8 cellular contexts compared by ENCODE assay signal in the genomic region with DNA sequence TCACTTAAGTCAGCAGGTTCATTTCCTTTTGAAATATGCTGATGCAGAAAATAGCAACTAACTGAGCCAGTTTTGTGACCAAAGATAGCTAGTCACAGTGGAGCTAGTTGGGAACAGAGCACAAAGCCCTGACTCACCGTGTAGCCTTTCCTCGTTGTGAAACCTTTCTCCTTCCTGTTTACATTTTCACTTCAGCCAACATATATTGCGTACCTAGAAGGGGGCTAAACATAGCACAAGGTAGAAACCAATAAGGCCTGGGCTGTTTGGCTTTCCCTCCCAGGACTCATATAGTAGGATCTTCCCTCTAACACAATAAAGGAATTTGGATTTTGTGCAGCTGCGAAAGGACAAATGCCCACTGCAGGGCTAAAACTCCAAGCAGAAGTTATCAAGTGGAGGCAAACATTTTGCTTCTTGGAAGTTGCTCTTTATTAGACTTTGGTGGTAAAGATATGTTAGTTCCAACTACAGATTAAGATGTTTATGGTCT. TPM values are rescaled to one million over a fixed set of nuclear protein-coding genes. Genes with fewer than 3 reads are reported as not detected.
DNase-seq lines count a peak whose midpoint lies in the region; ATAC-seq and TF ChIP-seq lines count a peak whose summit lies in the region.
"Had no signal": no experiment of that assay in that cellular context is flagged by ENCODE, and none has a peak within 500 bp of the region (broad histone marks: within the 10 kb centered on the region; RNA-seq: fewer than 3 reads in every experiment).

No MANE protein-coding gene starts in this region.

- peak overlapping the region in 1 of 2 donors; percentile 33 for H3K27ac ChIP-seq in aorta (ENCODE audit: low read depth in 1 of 2, low read length in 2 of 2)

- H3K9me3 Mint-ChIP-seq in activated CD4-positive, alpha-beta memory T cell treated with anti-CD3 and anti-CD28 coated beads for 36 hours: no peaks in the 10 kb centered on the region

- H3K4me3 ChIP-seq in aorta (ENCODE audit: low read length in 2 of 2): no peak overlapping the region

- intact Hi-C loops in activated CD4-positive, alpha-beta memory T cell treated with anti-CD3 and anti-CD28 coated beads for 36 hours (cut with micrococcal nuclease): loop anchor here (1.0 kb wide), 1 partner anchor 24 kb away; the partner anchor contains the start of gene LPIN2
- intact Hi-C loops in aorta (cut with DNase I): no loop called here

- no peak overlapping the region for H3K27ac Mint-ChIP-seq in activated CD4-positive, alpha-beta memory T cell treated with anti-CD3 and anti-CD28 coated beads for 36 hours
- H3K27ac Mint-ChIP-seq: activated naive CD8-positive, alpha-beta T cell had no signal

- H3K27me3 Mint-ChIP-seq in activated CD4-positive, alpha-beta memory T cell treated with anti-CD3 and anti-CD28 coated beads for 36 hours: no peaks in the 10 kb centered on the region
- H3K27me3 Mint-ChIP-seq: activated naive CD8-positive, alpha-beta T cell had no signal

- peaks cover 19% of the 10 kb centered on the region for H3K4me1 Mint-ChIP-seq in activated CD4-positive, alpha-beta memory T cell treated with anti-CD3 and anti-CD28 coated beads for 36 hours (ENCODE audit: low read depth)

- no peaks in the 10 kb centered on the region for H3K36me3 ChIP-seq in aorta (ENCODE audit: control insufficient read depth in 1 of 2, insufficient read depth in 2 of 2, low read length in 1 of 2)

- in situ Hi-C loops in GM13977 (cut with MboI; ENCODE audit: low pct_unique_long_range_greater_than_20kb, low sequenced_read_pairs, unreplicated experiment): no loop called here

- H3K27me3 ChIP-seq in aorta (ENCODE audit: control insufficient read depth in 1 of 2, insufficient read depth in 2 of 2, low read length in 1 of 2): no peaks in the 10 kb centered on the region

- no peak for TF ChIP-seq CTCF in GM13977 (IDR thresholded peaks at IDR 0.05; ENCODE audit: extremely low read depth, insufficient read depth, missing control alignments)

- ATAC-seq in GM21528 (IDR thresholded peaks at IDR 0.05; ENCODE audit: low FRiP score, unreplicated experiment) (peak; percentile 97), aorta (ENCODE audit: low FRiP score) (peak; percentile 60)

- H3K36me3 Mint-ChIP-seq in activated CD4-positive, alpha-beta memory T cell treated with anti-CD3 and anti-CD28 coated beads for 36 hours: no peaks in the 10 kb centered on the region
- H3K36me3 Mint-ChIP-seq: activated naive CD8-positive, alpha-beta T cell had no signal

- POLR2A ChIA-PET in activated CD4-positive, alpha-beta memory T cell treated with anti-CD3 and anti-CD28 coated beads for 36 hours (lab: Charles Lee): no interaction called here

- 16 to 17% methylated on average over 4 of the region's 4 CpGs for WGBS in aorta, 2 donors

- H3K4me3 Mint-ChIP-seq in activated CD4-positive, alpha-beta memory T cell treated with anti-CD3 and anti-CD28 coated beads for 36 hours: no peak overlapping the region
- H3K4me3 Mint-ChIP-seq: activated naive CD8-positive, alpha-beta T cell had no signal

- no peaks in the 10 kb centered on the region for H3K9me3 ChIP-seq in aorta (ENCODE audit: control insufficient read depth, low read length)

- CTCF ChIA-PET in activated CD4-positive, alpha-beta memory T cell treated with anti-CD3 and anti-CD28 coated beads for 36 hours (lab: Charles Lee): interaction anchor here (0.6 to 2.2 kb wide), 6 partner anchors 23 to 76 kb away, joined by 3 to 12 read pairs (median 3); no protein-coding TSS in a partner anchor

- H3K4me1 ChIP-seq in aorta (ENCODE audit: control insufficient read depth in 1 of 2, insufficient read depth in 2 of 2, low read length in 2 of 2): no peaks in the 10 kb centered on the region

- peak; percentile 63 for DNase-seq in GM13977 (ENCODE audit: low spot score)
- DNase-seq in HT1080 (ENCODE audit: low read depth): peak; percentile 71
- peak; percentile 45 for DNase-seq in activated CD4-positive, alpha-beta memory T cell treated with anti-CD3 and anti-CD28 coated beads for 36 hours
- peak; percentile 66 for DNase-seq in islet precursor cell
- DNase-seq in aorta: peak in 1 of 2 donors; percentile 57
- no peak for DNase-seq in epidermal melanocyte (ENCODE audit: insufficient read length, low spot score)

RNA-seq across cellular contexts. Expression of gene LPIN2, which starts 24.5 kb away (rescaled TPM):
- total RNA-seq in HT1080 (2014; rRNA removed; shearing (Covaris generic)): 5.3 and 6.6 TPM in 2 replicates
- 6.8 and 8.1 TPM in 2 replicates for polyA plus RNA-seq in HT1080 (2015; cell fraction: cytosol; rRNA removed)
- 12.0 and 12.9 TPM in 2 replicates for polyA plus RNA-seq in HT1080 (2015; cell fraction: nucleus; rRNA removed)
- total RNA-seq in activated CD4-positive, alpha-beta memory T cell treated with anti-CD3 and anti-CD28 coated beads for 36 hours: 100 to 1,000 TPM; 102 to 107 TPM
- 10 to 100 TPM; 34.8 to 42.4 TPM for total RNA-seq in aorta
- polyA plus RNA-seq in aorta: 10 to 100 TPM in 1 of 2 donors, 1 to 10 TPM in 1; 9.1 to 16.5 TPM
